9 cellular contexts compared by ENCODE assay signal in genomic region chr3:100403956-100404548, GRCh38. TPM values are rescaled to one million over a fixed set of nuclear protein-coding genes. Genes with fewer than 3 reads are reported as not detected.
DNase-seq lines count a peak whose midpoint lies in the region; ATAC-seq and TF ChIP-seq lines count a peak whose summit lies in the region.
"Had no signal": no experiment of that assay in that cellular context is flagged by ENCODE, and none has a peak within 500 bp of the region (broad histone marks: within the 10 kb centered on the region; RNA-seq: fewer than 3 reads in every experiment).

No MANE protein-coding gene starts in this region.

- no peak overlapping the region for H3K9ac ChIP-seq in BLaER1
- no peak overlapping the region for H3K9ac ChIP-seq in liver (ENCODE audit: low read depth in 1 of 2, low read length in 2 of 2)

- H3K4me3 Mint-ChIP-seq in activated naive CD8-positive, alpha-beta T cell treated with anti-CD3 and anti-CD28 coated beads, Interleukin-2, amount 50 U/mL, for 24 hours: peak overlapping the region; percentile 96

- H3K36me3 Mint-ChIP-seq in activated naive CD8-positive, alpha-beta T cell treated with anti-CD3 and anti-CD28 coated beads, Interleukin-2, amount 50 U/mL, for 24 hours (ENCODE audit: low read depth): peaks cover 31% of the 10 kb centered on the region

- H3K9me3 ChIP-seq in BLaER1 (peaks cover 31% of the 10 kb centered on the region), liver (ENCODE audit: control insufficient read depth in 4 of 4, low read length in 3 of 4) (no peaks in the 10 kb centered on the region), HAP-1 (peaks cover 7% of the 10 kb centered on the region)

- peaks cover 13% of the 10 kb centered on the region for H3K9me3 Mint-ChIP-seq in activated naive CD8-positive, alpha-beta T cell treated with anti-CD3 and anti-CD28 coated beads, Interleukin-2, amount 50 U/mL, for 24 hours

- intact Hi-C loops in left cardiac atrium (cut with DNase I): loop anchor here in 1 of 2 donors (5.0 kb wide), 1 partner anchor 88 kb away; the partner anchor contains the start of gene TMEM45A

- DNase-seq in HEK293T (ENCODE audit: extremely low spot score) (no peak), HAP-1 (ENCODE audit: low spot score in 2 of 2) (no peak), NCI-H1092 (lab: John Stamatoyannopoulos, UW) (no peak), left cardiac atrium (no peak)
- DNase-seq in activated naive CD8-positive, alpha-beta T cell treated with anti-CD3 and anti-CD28 coated beads, Interleukin-2, amount 50 U/mL, for 24 hours: no peak
- DNase-seq: stimulated activated CD4-positive, alpha-beta T cell treated with anti-CD3 and anti-CD28 coated beads, Interleukin-4, amount 100 ng/mL, for 24 hours had no signal

- no peak for TF ChIP-seq CTCF in liver (IDR thresholded peaks at IDR 0.05; ENCODE audit: low read depth, low read length, missing input control)

- WGBS in liver: 99% methylated on average over 1 of the region's 1 CpG

- no peak for TF ChIP-seq RAD21 in liver (IDR thresholded peaks at IDR 0.05)

- H3K4me2 ChIP-seq in BLaER1: peak overlapping the region; percentile 82

- in situ Hi-C loops in HAP-1 (cut with MboI; ENCODE audit: low sequenced_read_pairs): no loop called here

- no peak for ATAC-seq in activated naive CD8-positive, alpha-beta T cell treated with anti-CD3 and anti-CD28 coated beads, Interleukin-2, amount 50 U/mL, for 24 hours
- no peak for ATAC-seq in GM21390 (IDR thresholded peaks at IDR 0.05; ENCODE audit: unreplicated experiment)
- no peak for ATAC-seq in left cardiac atrium

- H3K27ac ChIP-seq in BLaER1 (no peak overlapping the region), liver (ENCODE audit: low read depth in 1 of 2, low read length in 2 of 2) (no peak overlapping the region)

- no peaks in the 10 kb centered on the region for H3K27me3 ChIP-seq in BLaER1
- no peaks in the 10 kb centered on the region for H3K27me3 ChIP-seq in liver (ENCODE audit: control insufficient read depth in 4 of 4, insufficient read depth in 4 of 4, low read length in 3 of 4)
- H3K27me3 ChIP-seq in HAP-1 (ENCODE audit: low read depth): no peaks in the 10 kb centered on the region

- POLR2A ChIA-PET in HEK293T (lab: Yijun Ruan, JAX): interaction anchor here (1.3 kb wide), 1 partner anchor 16 kb away, joined by 4 read pairs; no protein-coding TSS in a partner anchor

- H3K36me3 ChIP-seq in BLaER1: peaks cover 7% of the 10 kb centered on the region; the same call in 1 of the 2 replicates
- H3K36me3 ChIP-seq in liver (ENCODE audit: control insufficient read depth in 4 of 4, insufficient read depth in 3 of 4, low read depth in 1 of 4, low read length in 3 of 4): no peaks in the 10 kb centered on the region
- no peaks in the 10 kb centered on the region; the same call in 1 of the 2 replicates for H3K36me3 ChIP-seq in HAP-1 (replicated peaks)

- no peak overlapping the region for H3K4me3 ChIP-seq in BLaER1
- peak overlapping the region in 2 of 3 donors; percentile 78 to 94 for H3K4me3 ChIP-seq in liver (ENCODE audit: low read depth in 1 of 3, low read length in 3 of 3)
- H3K4me3 ChIP-seq in HAP-1: no peak overlapping the region

- H3K4me1 ChIP-seq in BLaER1 (peaks cover 33% of the 10 kb centered on the region), liver (ENCODE audit: control insufficient read depth in 4 of 4, insufficient read depth in 4 of 4, low read length in 3 of 4) (peaks cover 2 to 22% (median 17%) of the 10 kb centered on the region in 4 donors), HAP-1 (peaks cover 28% of the 10 kb centered on the region)

- no peaks in the 10 kb centered on the region for H3K27me3 Mint-ChIP-seq in activated naive CD8-positive, alpha-beta T cell treated with anti-CD3 and anti-CD28 coated beads, Interleukin-2, amount 50 U/mL, for 24 hours

- CTCF ChIA-PET in HEK293T (lab: Yijun Ruan, JAX): no interaction called here

- H3K4me1 Mint-ChIP-seq in activated naive CD8-positive, alpha-beta T cell treated with anti-CD3 and anti-CD28 coated beads, Interleukin-2, amount 50 U/mL, for 24 hours: peaks cover 48% of the 10 kb centered on the region

- no peak overlapping the region for H3K27ac Mint-ChIP-seq in activated naive CD8-positive, alpha-beta T cell treated with anti-CD3 and anti-CD28 coated beads, Interleukin-2, amount 50 U/mL, for 24 hours

- peaks cover 17% of the 10 kb centered on the region for H4K20me1 ChIP-seq in BLaER1

TF ChIP-seq in HEK293T, 16 proteins besides CTCF, POLR2A, EP300 and RAD21:
- TF ChIP-seq FOXK2 (IDR thresholded peaks at IDR 0.05): no peak
- TF ChIP-seq PKNOX1 (IDR thresholded peaks at IDR 0.05): peak; percentile 50; the same call in 1 of the 2 replicates
- no peak for TF ChIP-seq BHLHE40 (IDR thresholded peaks at IDR 0.05; ENCODE audit: borderline replicate concordance)
- TF ChIP-seq L3MBTL2 (conservative IDR thresholded peaks at IDR 0.05): no peak
- no peak for TF ChIP-seq FOXM1 (IDR thresholded peaks at IDR 0.05; ENCODE audit: borderline replicate concordance)
- no peak for TF ChIP-seq SUZ12 (IDR thresholded peaks at IDR 0.05)
- no peak for TF ChIP-seq NFRKB (IDR thresholded peaks at IDR 0.05)

TF ChIP-seq in liver, 16 proteins besides CTCF, POLR2A, EP300 and RAD21:
- no peak for TF ChIP-seq SP1 (IDR thresholded peaks at IDR 0.05)
- TF ChIP-seq RXRA (IDR thresholded peaks at IDR 0.05): no peak

RNA-seq across cellular contexts. Expression of gene LNP1, which starts 2.7 kb away (rescaled TPM):
- total RNA-seq in liver (1 to 10 TPM; 1.9 to 4.7 TPM), left cardiac atrium (1 to 10 TPM; 2.8 to 3.1 TPM)
- polyA plus RNA-seq in liver: 1 to 10 TPM; 1.1 to 1.2 TPM

RNA-seq across cellular contexts. Expression of gene TOMM70, which starts 3.2 kb away (rescaled TPM):
- total RNA-seq in liver (10 to 100 TPM; 39.5 to 55.8 TPM), left cardiac atrium (10 to 100 TPM; 50.0 to 53.4 TPM)
- polyA plus RNA-seq in liver: 10 to 100 TPM; 16.7 to 25.7 TPM

Comparison
In these comparisons a context has a peak if more than half of its experiments do, and no peak if none do; other contexts are left out.
1. H3K4me3 ChIP-seq: peak in liver (2 of 3); none in BLaER1 (single experiment) and HAP-1 (single experiment).